ENCODE assay signal across 1 cellular context in genomic region chr6:14074723-14075503, GRCh38.
TF ChIP-seq lines count a peak whose summit lies in the region.

No MANE protein-coding gene starts in this region.

TF ChIP-seq in A549, 52 proteins besides CTCF, POLR2A, EP300 and RAD21 (continued from another document):
- TF ChIP-seq, protein P1, sequence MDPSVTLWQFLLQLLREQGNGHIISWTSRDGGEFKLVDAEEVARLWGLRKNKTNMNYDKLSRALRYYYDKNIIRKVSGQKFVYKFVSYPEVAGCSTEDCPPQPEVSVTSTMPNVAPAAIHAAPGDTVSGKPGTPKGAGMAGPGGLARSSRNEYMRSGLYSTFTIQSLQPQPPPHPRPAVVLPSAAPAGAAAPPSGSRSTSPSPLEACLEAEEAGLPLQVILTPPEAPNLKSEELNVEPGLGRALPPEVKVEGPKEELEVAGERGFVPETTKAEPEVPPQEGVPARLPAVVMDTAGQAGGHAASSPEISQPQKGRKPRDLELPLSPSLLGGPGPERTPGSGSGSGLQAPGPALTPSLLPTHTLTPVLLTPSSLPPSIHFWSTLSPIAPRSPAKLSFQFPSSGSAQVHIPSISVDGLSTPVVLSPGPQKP (IDR thresholded peaks at IDR 0.05; ENCODE audit: low read depth, low read length), result no peak
- TF ChIP-seq PHF8 (IDR thresholded peaks at IDR 0.05; ENCODE audit: borderline replicate concordance, low read depth), result no peak
- no peak for TF ChIP-seq EHF (CRISPR knock-in tag; IDR thresholded peaks at IDR 0.05)
- no peak for TF ChIP-seq REST (IDR thresholded peaks at IDR 0.05)
- no peak for TF ChIP-seq HEYL (CRISPR knock-in tag; IDR thresholded peaks at IDR 0.05)
- TF ChIP-seq SREBF2 (IDR thresholded peaks at IDR 0.05), result no peak
- TF ChIP-seq ESRRA (IDR thresholded peaks at IDR 0.05; ENCODE audit: borderline replicate concordance, low read length), result no peak
- no peak for TF ChIP-seq HOXB13 (CRISPR knock-in tag; IDR thresholded peaks at IDR 0.05; ENCODE audit: low read depth)
- TF ChIP-seq KDM1A (IDR thresholded peaks at IDR 0.05; ENCODE audit: low read depth), result no peak
TF ChIP-seq in A549: peak in this region for 0.
